In genomic region chr7:68720722-68721121, GRCh38 we compare ENCODE assay signal across 1 cellular context.
TF ChIP-seq lines count a peak whose summit lies in the region.

No MANE protein-coding gene starts in this region.

TF ChIP-seq in IMR-90, 13 proteins besides CTCF, POLR2A, EP300 and RAD21 (continued from another document):
- TF ChIP-seq, protein P1, sequence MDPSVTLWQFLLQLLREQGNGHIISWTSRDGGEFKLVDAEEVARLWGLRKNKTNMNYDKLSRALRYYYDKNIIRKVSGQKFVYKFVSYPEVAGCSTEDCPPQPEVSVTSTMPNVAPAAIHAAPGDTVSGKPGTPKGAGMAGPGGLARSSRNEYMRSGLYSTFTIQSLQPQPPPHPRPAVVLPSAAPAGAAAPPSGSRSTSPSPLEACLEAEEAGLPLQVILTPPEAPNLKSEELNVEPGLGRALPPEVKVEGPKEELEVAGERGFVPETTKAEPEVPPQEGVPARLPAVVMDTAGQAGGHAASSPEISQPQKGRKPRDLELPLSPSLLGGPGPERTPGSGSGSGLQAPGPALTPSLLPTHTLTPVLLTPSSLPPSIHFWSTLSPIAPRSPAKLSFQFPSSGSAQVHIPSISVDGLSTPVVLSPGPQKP (IDR thresholded peaks at IDR 0.05; ENCODE audit: borderline replicate concordance, low read depth, low read length), result no peak
- no peak for TF ChIP-seq CEBPB (IDR thresholded peaks at IDR 0.05; ENCODE audit: low read depth, low read length)
